Comparison of ENCODE assay signal across 1 cellular context in genomic region chr16:11386791-11387546, GRCh38.
A peak's percentile ranks its signal among the peaks of the same experiment; 100 is the strongest.
TF ChIP-seq lines count a peak whose summit lies in the region.

No MANE protein-coding gene starts in this region.

TF ChIP-seq in WTC11, 78 proteins besides CTCF, POLR2A, EP300 and RAD21 (continued from another document):
- TF ChIP-seq PRDM15 (CRISPR knock-in tag; IDR thresholded peaks at IDR 0.05) = no peak
- no peak for TF ChIP-seq ZBTB43 (CRISPR knock-in tag; IDR thresholded peaks at IDR 0.05)
- TF ChIP-seq NFATC4 (CRISPR knock-in tag; IDR thresholded peaks at IDR 0.05) = no peak
- TF ChIP-seq NFYB (CRISPR knock-in tag; conservative IDR thresholded peaks at IDR 0.05; ENCODE audit: low read depth) = no peak
- 0 out of 2 replicates have a peak, but pooled peaks have one; percentile 31 for TF ChIP-seq TEAD1 (CRISPR knock-in tag; IDR thresholded peaks at IDR 0.05)
- TF ChIP-seq RORB (CRISPR knock-in tag; IDR thresholded peaks at IDR 0.05) = no peak
- no peak for TF ChIP-seq CREM (CRISPR knock-in tag; IDR thresholded peaks at IDR 0.05)
- no peak for TF ChIP-seq ZNF671 (CRISPR knock-in tag; IDR thresholded peaks at IDR 0.05)
- no peak for TF ChIP-seq NR3C1 (CRISPR knock-in tag; conservative IDR thresholded peaks at IDR 0.05; ENCODE audit: low read depth)
- no peak for TF ChIP-seq FOXK1 (CRISPR knock-in tag; IDR thresholded peaks at IDR 0.05)
- TF ChIP-seq FOXP1 (CRISPR knock-in tag; IDR thresholded peaks at IDR 0.05; ENCODE audit: borderline replicate concordance) = peak; percentile 65; the same call in 1 of the 2 replicates
- TF ChIP-seq ZNF396 (CRISPR knock-in tag; IDR thresholded peaks at IDR 0.05; ENCODE audit: borderline replicate concordance) = no peak
- TF ChIP-seq ZNF512 (CRISPR knock-in tag; IDR thresholded peaks at IDR 0.05; ENCODE audit: borderline replicate concordance) = no peak
- no peak for TF ChIP-seq E2F5 (CRISPR knock-in tag; IDR thresholded peaks at IDR 0.05)
- TF ChIP-seq CDX4 (CRISPR knock-in tag; IDR thresholded peaks at IDR 0.05; ENCODE audit: borderline replicate concordance) = no peak
- TF ChIP-seq MXD4 (CRISPR knock-in tag; IDR thresholded peaks at IDR 0.05; ENCODE audit: borderline replicate concordance) = no peak
- TF ChIP-seq TP53 (CRISPR knock-in tag; IDR thresholded peaks at IDR 0.05) = no peak
- 0 out of 2 replicates have a peak, but pooled peaks have one; percentile 45 for TF ChIP-seq SP1 (CRISPR knock-in tag; conservative IDR thresholded peaks at IDR 0.05)
- TF ChIP-seq HMGXB4 (CRISPR knock-in tag; IDR thresholded peaks at IDR 0.05) = peak; percentile 52; the same call in 1 of the 2 replicates
- no peak for TF ChIP-seq ZNF138 (CRISPR knock-in tag; conservative IDR thresholded peaks at IDR 0.05)
- no peak for TF ChIP-seq HMGA2 (CRISPR knock-in tag; IDR thresholded peaks at IDR 0.05)
- TF ChIP-seq ZNF281 (CRISPR knock-in tag; IDR thresholded peaks at IDR 0.05) = no peak
- no peak for TF ChIP-seq ZNF416 (CRISPR knock-in tag; IDR thresholded peaks at IDR 0.05)
- TF ChIP-seq ATF2 (CRISPR knock-in tag; IDR thresholded peaks at IDR 0.05; ENCODE audit: borderline replicate concordance, low read depth) = no peak
- TF ChIP-seq FOXJ3 (CRISPR knock-in tag; IDR thresholded peaks at IDR 0.05; ENCODE audit: borderline replicate concordance) = no peak
- TF ChIP-seq ZNF317 (CRISPR knock-in tag; IDR thresholded peaks at IDR 0.05; ENCODE audit: borderline replicate concordance, low read depth) = no peak
- TF ChIP-seq ZNF425 (CRISPR knock-in tag; conservative IDR thresholded peaks at IDR 0.05) = no peak
- no peak for TF ChIP-seq OVOL2 (CRISPR knock-in tag; IDR thresholded peaks at IDR 0.05; ENCODE audit: borderline replicate concordance)
- TF ChIP-seq ATF1 (CRISPR knock-in tag; IDR thresholded peaks at IDR 0.05) = 0 out of 2 replicates have a peak, but pooled peaks have one; percentile 41
- no peak for TF ChIP-seq USF2 (CRISPR knock-in tag; IDR thresholded peaks at IDR 0.05)
